In genomic region chr1:155308493-155309422, GRCh38 we compare ENCODE assay signal across 8 cellular contexts. TPM values are rescaled to one million over a fixed set of nuclear protein-coding genes. Genes with fewer than 3 reads are reported as not detected.
DNase-seq lines count a peak whose midpoint lies in the region; ATAC-seq and TF ChIP-seq lines count a peak whose summit lies in the region.

Gene FDPS (plus strand): TSS chr1:155308866. CDS start chr1:155309790, 924 bp downstream.

- H3K27ac ChIP-seq in PC-9 (peak within 1 kb of the TSS; percentile 91), epithelial cell of prostate (peak within 1 kb of the TSS; percentile 97)

- TSS peak; percentile 79 for BruUV-seq in PC-9 (replicated peaks; lab: Mats Ljungman, UMichigan)

- no peak for TF ChIP-seq CTCF in PC-9 (conservative IDR thresholded peaks at IDR 0.05)

- CTCF ChIA-PET in PC-9 (lab: Charles Lee): interaction anchor here (0.5 kb wide), 1 partner anchor 169 kb away, joined by 3 read pairs; no protein-coding TSS in a partner anchor

- H3K4me3 ChIP-seq in Jurkat, Clone E6-1 (ENCODE audit: low read length): peak within 1 kb of the TSS; percentile 83
- H3K4me3 ChIP-seq in PC-9: peak within 1 kb of the TSS; percentile 88

- H3F3A ChIP-seq in PC-9 (ENCODE audit: insufficient read depth, low read depth): peaks cover 16% of the 10 kb centered on the region

- peaks cover 4% of the 10 kb centered on the region for H3K36me3 ChIP-seq in PC-9 (ENCODE audit: low read depth)

- H3K9me2 ChIP-seq in PC-9 (ENCODE audit: insufficient read depth): 0 out of 2 replicates have a peak, but pooled peaks cover 6% of the 10 kb centered on the region

- H2AFZ ChIP-seq in PC-9: peak within 1 kb of the TSS; percentile 73

- peak; percentile 100 for DNase-seq in DMS153 (lab: John Stamatoyannopoulos, UW)
- DNase-seq in Jurkat, Clone E6-1 (ENCODE audit: low read depth, low spot score): peak; percentile 99
- DNase-seq in PC-9: peak; percentile 97
- DNase-seq in activated T-cell treated with anti-CD3 and anti-CD28 coated beads, Interleukin-2, amount 50 U/mL, for 1 hour: peak; percentile 92
- peak; percentile 93 for DNase-seq in epithelial cell of prostate (ENCODE audit: low read depth, low spot score)
- peak; percentile 99 for DNase-seq in mucosa of gallbladder (ENCODE audit: low spot score)
- DNase-seq in stimulated activated CD8-positive, alpha-beta memory T cell treated with anti-CD3 and anti-CD28 coated beads, Interleukin-4, amount 100 ng/mL, for 4 hours (ENCODE audit: low read depth in 2 of 2, low spot score in 1 of 2): peak; percentile 90 to 96

- peaks cover 26% of the 10 kb centered on the region for H3K4me1 ChIP-seq in PC-9 (replicated peaks; ENCODE audit: insufficient read depth)

- intact Hi-C loops in PC-9 (cut with micrococcal nuclease; ENCODE audit: unreplicated experiment): loop anchor here (1.0 to 5.0 kb wide), 3 partner anchors 15 to 46 kb away; partner anchors contain the start of genes CLK2 and SCAMP3

- no peaks in the 10 kb centered on the region for H3K27me3 ChIP-seq in PC-9 (ENCODE audit: insufficient read depth, low read depth)

- no peaks in the 10 kb centered on the region for H3K9me3 ChIP-seq in PC-9 (ENCODE audit: insufficient read depth, low read depth)

- peaks cover 16% of the 10 kb centered on the region; the same call in 1 of the 2 replicates for H4K20me1 ChIP-seq in PC-9 (ENCODE audit: insufficient read depth)

- peak; percentile 89 for ATAC-seq in GM21619 (IDR thresholded peaks at IDR 0.05; ENCODE audit: unreplicated experiment)

- H3K79me2 ChIP-seq in PC-9 (ENCODE audit: low read depth): peaks cover 44% of the 10 kb centered on the region

- POLR2A ChIA-PET in PC-9 (lab: Charles Lee; ENCODE audit: unreplicated experiment): interaction anchor here (0.5 to 1.4 kb wide), 6 partner anchors 15 to 1037 kb away, joined by 3 to 24 read pairs (median 8); partner anchors contain the start of gene CLK2

- peak within 1 kb of the TSS; percentile 91 for H3K4me2 ChIP-seq in PC-9

RNA-seq across cellular contexts. Expression of gene FDPS, which starts in this region (rescaled TPM):
- polyA plus RNA-seq in Jurkat, Clone E6-1 (2012; ENCODE audit: insufficient read depth, insufficient read length): 460 TPM
- total RNA-seq in PC-9 (2021) (397 and 568 TPM in 2 replicates), mucosa of gallbladder (269 TPM)

Comparison
In these comparisons a context has a peak if more than half of its experiments do, and no peak if none do; other contexts are left out.
1. Peak in every context shown above with its lines: DNase-seq, ATAC-seq, H3K4me3 ChIP-seq and H3K27ac ChIP-seq.